Comparison of ENCODE assay signal across 1 cellular context in the genomic region with DNA sequence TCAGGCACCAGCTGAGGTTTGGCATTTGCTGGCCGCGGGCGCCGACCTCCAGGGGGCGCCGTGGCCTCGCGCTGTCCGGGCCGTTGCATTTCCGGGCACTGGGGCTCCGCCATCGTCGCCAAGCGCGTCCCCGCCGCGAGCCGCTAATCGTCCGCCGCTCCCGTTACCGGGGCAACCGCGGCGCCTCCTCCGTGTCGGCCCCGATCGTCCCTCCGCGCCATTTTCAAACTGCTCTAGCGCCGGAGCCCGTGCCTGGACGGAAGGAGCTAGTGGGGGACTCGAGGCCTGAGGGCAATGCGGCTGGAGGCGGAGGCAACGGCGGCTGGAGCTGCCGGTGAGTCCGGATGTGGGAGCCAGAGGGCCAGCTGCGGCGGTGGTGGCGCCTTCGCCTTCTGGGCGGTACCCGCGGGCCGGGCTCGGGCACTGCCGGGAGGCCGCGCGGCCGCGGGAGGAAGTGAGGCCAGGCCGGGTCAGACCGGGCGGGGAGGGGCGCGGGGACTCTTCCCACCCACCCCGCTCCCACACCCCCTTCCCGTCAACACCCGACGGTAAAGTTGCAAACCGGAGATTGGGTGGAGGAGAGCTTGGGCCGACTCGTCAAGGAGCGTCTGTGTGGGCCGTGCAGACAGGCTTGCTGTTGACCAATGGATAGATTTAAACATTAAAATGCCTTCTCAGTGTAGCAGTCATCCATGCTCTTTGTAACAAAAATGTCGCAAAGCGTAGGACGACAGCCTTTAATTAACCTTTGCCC.
A peak's percentile ranks its signal among the peaks of the same experiment; 100 is the strongest.
TF ChIP-seq lines count a peak whose summit lies in the region.

A gene with protein sequence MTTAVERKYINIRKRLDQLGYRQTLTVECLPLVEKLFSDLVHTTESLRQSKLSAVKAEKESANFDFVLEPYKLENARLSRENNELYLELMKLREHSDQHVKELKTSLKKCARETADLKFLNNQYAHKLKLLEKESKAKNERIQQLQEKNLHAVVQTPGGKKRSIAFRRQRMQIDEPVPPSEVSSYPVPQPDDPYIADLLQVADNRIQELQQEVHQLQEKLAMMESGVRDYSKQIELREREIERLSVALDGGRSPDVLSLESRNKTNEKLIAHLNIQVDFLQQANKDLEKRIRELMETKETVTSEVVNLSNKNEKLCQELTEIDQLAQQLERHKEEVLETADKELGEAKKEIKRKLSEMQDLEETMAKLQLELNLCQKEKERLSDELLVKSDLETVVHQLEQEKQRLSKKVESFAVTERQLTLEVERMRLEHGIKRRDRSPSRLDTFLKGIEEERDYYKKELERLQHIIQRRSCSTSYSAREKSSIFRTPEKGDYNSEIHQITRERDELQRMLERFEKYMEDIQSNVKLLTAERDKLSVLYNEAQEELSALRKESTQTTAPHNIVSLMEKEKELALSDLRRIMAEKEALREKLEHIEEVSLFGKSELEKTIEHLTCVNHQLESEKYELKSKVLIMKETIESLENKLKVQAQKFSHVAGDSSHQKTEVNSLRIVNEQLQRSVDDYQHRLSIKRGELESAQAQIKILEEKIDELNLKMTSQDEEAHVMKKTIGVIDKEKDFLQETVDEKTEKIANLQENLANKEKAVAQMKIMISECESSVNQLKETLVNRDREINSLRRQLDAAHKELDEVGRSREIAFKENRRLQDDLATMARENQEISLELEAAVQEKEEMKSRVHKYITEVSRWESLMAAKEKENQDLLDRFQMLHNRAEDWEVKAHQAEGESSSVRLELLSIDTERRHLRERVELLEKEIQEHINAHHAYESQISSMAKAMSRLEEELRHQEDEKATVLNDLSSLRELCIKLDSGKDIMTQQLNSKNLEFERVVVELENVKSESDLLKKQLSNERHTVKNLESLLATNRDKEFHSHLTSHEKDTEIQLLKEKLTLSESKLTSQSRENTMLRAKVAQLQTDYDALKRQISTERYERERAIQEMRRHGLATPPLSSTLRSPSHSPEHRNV (plus strand): TSS at position 220 of the 754 bp plus-strand sequence. CDS start 3,186 bp downstream, outside the sequence.

TF ChIP-seq in HepG2, 621 proteins besides CTCF, POLR2A, EP300 and RAD21 (continued from another document and continues in another):
- TF ChIP-seq, protein P1, sequence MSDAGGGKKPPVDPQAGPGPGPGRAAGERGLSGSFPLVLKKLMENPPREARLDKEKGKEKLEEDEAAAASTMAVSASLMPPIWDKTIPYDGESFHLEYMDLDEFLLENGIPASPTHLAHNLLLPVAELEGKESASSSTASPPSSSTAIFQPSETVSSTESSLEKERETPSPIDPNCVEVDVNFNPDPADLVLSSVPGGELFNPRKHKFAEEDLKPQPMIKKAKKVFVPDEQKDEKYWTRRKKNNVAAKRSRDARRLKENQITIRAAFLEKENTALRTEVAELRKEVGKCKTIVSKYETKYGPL (CRISPR knock-in tag; IDR thresholded peaks at IDR 0.05): 0 out of 2 replicates have a peak, but pooled peaks have one; percentile 45
- TF ChIP-seq MAFG (CRISPR knock-in tag; IDR thresholded peaks at IDR 0.05): no peak
- TF ChIP-seq ZNF24 (IDR thresholded peaks at IDR 0.05): no peak
- TF ChIP-seq PTBP1 (IDR thresholded peaks at IDR 0.05; ENCODE audit: low read depth, low read length, poor library complexity, severe bottlenecking): no peak
- no peak for TF ChIP-seq HMG20A (CRISPR knock-in tag; IDR thresholded peaks at IDR 0.05; ENCODE audit: borderline replicate concordance)
- TF ChIP-seq CEBPB (IDR thresholded peaks at IDR 0.05; ENCODE audit: borderline replicate concordance, low read depth, low read length): no peak
- TF ChIP-seq, protein P2, sequence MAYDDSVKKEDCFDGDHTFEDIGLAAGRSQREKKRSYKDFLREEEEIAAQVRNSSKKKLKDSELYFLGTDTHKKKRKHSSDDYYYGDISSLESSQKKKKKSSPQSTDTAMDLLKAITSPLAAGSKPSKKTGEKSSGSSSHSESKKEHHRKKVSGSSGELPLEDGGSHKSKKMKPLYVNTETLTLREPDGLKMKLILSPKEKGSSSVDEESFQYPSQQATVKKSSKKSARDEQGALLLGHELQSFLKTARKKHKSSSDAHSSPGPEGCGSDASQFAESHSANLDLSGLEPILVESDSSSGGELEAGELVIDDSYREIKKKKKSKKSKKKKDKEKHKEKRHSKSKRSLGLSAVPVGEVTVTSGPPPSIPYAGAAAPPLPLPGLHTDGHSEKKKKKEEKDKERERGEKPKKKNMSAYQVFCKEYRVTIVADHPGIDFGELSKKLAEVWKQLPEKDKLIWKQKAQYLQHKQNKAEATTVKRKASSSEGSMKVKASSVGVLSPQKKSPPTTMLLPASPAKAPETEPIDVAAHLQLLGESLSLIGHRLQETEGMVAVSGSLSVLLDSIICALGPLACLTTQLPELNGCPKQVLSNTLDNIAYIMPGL (CRISPR knock-in tag; IDR thresholded peaks at IDR 0.05; ENCODE audit: borderline replicate concordance in 1 of 2, low read depth in 1 of 2): peak; percentile 94 to 97
- TF ChIP-seq ZFP62 (CRISPR knock-in tag; IDR thresholded peaks at IDR 0.05): no peak
- no peak for TF ChIP-seq RFX5 (IDR thresholded peaks at IDR 0.05; ENCODE audit: low read depth, low read length)
- TF ChIP-seq SIN3B (IDR thresholded peaks at IDR 0.05; ENCODE audit: low read length): peak; percentile 96
- TF ChIP-seq ZNF274 (CRISPR knock-in tag; IDR thresholded peaks at IDR 0.05): peak; percentile 88
- TF ChIP-seq, protein P3, sequence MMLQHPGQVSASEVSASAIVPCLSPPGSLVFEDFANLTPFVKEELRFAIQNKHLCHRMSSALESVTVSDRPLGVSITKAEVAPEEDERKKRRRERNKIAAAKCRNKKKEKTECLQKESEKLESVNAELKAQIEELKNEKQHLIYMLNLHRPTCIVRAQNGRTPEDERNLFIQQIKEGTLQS (CRISPR knock-in tag; IDR thresholded peaks at IDR 0.05): 0 out of 2 replicates have a peak, but pooled peaks have one; percentile 52
- TF ChIP-seq ZNF136 (CRISPR knock-in tag; IDR thresholded peaks at IDR 0.05; ENCODE audit: low read depth): 0 out of 2 replicates have a peak, but pooled peaks have one; percentile 68
- TF ChIP-seq KDM5B (CRISPR knock-in tag; IDR thresholded peaks at IDR 0.05; ENCODE audit: borderline replicate concordance): peak; percentile 96
- TF ChIP-seq PLRG1 (conservative IDR thresholded peaks at IDR 0.05): no peak
- TF ChIP-seq NR3C1 (CRISPR knock-in tag; IDR thresholded peaks at IDR 0.05): no peak
- peak; percentile 95 for TF ChIP-seq HOXA3 (CRISPR knock-in tag; IDR thresholded peaks at IDR 0.05)
- TF ChIP-seq ZNF30 (CRISPR knock-in tag; IDR thresholded peaks at IDR 0.05): no peak
- TF ChIP-seq, protein P4, sequence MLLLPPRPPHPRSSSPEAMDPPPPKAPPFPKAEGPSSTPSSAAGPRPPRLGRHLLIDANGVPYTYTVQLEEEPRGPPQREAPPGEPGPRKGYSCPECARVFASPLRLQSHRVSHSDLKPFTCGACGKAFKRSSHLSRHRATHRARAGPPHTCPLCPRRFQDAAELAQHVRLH (CRISPR knock-in tag; IDR thresholded peaks at IDR 0.05; ENCODE audit: borderline replicate concordance, low read depth): peak; percentile 63; the same call in 1 of the 2 replicates
- no peak for TF ChIP-seq FOXA1 (IDR thresholded peaks at IDR 0.05)
- no peak; the same call in 1 of the 2 replicates for TF ChIP-seq FOXA1 (CRISPR knock-in tag; IDR thresholded peaks at IDR 0.05)
- peak; percentile 93 for TF ChIP-seq GABPB1 (CRISPR knock-in tag; IDR thresholded peaks at IDR 0.05)
- no peak; the same call in 1 of the 2 replicates for TF ChIP-seq ZNF138 (CRISPR knock-in tag; IDR thresholded peaks at IDR 0.05; ENCODE audit: low read depth)
- TF ChIP-seq ZSCAN20 (CRISPR knock-in tag; IDR thresholded peaks at IDR 0.05; ENCODE audit: borderline replicate concordance): 0 out of 2 replicates have a peak, but pooled peaks have one; percentile 48
- peak; percentile 88; the same call in 1 of the 2 replicates for TF ChIP-seq ERF (CRISPR knock-in tag; IDR thresholded peaks at IDR 0.05)
- no peak for TF ChIP-seq CBX1 (IDR thresholded peaks at IDR 0.05; ENCODE audit: low read depth)
- TF ChIP-seq, protein P5, sequence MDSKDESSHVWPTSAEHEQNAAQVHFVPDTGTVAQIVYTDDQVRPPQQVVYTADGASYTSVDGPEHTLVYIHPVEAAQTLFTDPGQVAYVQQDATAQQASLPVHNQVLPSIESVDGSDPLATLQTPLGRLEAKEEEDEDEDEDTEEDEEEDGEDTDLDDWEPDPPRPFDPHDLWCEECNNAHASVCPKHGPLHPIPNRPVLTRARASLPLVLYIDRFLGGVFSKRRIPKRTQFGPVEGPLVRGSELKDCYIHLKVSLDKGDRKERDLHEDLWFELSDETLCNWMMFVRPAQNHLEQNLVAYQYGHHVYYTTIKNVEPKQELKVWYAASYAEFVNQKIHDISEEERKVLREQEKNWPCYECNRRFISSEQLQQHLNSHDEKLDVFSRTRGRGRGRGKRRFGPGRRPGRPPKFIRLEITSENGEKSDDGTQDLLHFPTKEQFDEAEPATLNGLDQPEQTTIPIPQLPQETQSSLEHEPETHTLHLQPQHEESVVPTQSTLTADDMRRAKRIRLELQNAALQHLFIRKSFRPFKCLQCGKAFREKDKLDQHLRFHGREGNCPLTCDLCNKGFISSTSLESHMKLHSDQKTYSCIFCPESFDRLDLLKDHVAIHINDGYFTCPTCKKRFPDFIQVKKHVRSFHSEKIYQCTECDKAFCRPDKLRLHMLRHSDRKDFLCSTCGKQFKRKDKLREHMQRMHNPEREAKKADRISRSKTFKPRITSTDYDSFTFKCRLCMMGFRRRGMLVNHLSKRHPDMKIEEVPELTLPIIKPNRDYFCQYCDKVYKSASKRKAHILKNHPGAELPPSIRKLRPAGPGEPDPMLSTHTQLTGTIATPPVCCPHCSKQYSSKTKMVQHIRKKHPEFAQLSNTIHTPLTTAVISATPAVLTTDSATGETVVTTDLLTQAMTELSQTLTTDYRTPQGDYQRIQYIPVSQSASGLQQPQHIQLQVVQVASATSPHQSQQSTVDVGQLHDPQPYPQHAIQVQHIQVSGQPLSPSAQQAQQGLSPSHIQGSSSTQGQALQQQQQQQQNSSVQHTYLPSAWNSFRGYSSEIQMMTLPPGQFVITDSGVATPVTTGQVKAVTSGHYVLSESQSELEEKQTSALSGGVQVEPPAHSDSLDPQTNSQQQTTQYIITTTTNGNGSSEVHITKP (CRISPR knock-in tag; IDR thresholded peaks at IDR 0.05; ENCODE audit: low read depth): no peak
- no peak; the same call in 1 of the 2 replicates for TF ChIP-seq JUN (CRISPR knock-in tag; IDR thresholded peaks at IDR 0.05)
- TF ChIP-seq, protein P6, sequence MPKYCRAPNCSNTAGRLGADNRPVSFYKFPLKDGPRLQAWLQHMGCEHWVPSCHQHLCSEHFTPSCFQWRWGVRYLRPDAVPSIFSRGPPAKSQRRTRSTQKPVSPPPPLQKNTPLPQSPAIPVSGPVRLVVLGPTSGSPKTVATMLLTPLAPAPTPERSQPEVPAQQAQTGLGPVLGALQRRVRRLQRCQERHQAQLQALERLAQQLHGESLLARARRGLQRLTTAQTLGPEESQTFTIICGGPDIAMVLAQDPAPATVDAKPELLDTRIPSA (CRISPR knock-in tag; IDR thresholded peaks at IDR 0.05; ENCODE audit: borderline replicate concordance): no peak; the same call in 1 of the 2 replicates
- peak; percentile 44 for TF ChIP-seq POLR2AphosphoS5 (IDR thresholded peaks at IDR 0.05; ENCODE audit: low read depth, low read length)
- TF ChIP-seq ELF4 (CRISPR knock-in tag; IDR thresholded peaks at IDR 0.05; ENCODE audit: borderline replicate concordance): peak; percentile 70; the same call in 1 of the 2 replicates
- TF ChIP-seq NCOR1 (IDR thresholded peaks at IDR 0.05; ENCODE audit: borderline replicate concordance, low read length): no peak
- no peak for TF ChIP-seq ZNF709 (CRISPR knock-in tag; IDR thresholded peaks at IDR 0.05)
- peak; percentile 95 for TF ChIP-seq STAG1 (CRISPR knock-in tag; IDR thresholded peaks at IDR 0.05)
- TF ChIP-seq KLF9 (CRISPR knock-in tag; IDR thresholded peaks at IDR 0.05; ENCODE audit: low read depth): no peak
- TF ChIP-seq FIP1L1 (IDR thresholded peaks at IDR 0.05; ENCODE audit: borderline replicate concordance, insufficient read depth, low read depth, low read length): no peak
- TF ChIP-seq, protein P7, sequence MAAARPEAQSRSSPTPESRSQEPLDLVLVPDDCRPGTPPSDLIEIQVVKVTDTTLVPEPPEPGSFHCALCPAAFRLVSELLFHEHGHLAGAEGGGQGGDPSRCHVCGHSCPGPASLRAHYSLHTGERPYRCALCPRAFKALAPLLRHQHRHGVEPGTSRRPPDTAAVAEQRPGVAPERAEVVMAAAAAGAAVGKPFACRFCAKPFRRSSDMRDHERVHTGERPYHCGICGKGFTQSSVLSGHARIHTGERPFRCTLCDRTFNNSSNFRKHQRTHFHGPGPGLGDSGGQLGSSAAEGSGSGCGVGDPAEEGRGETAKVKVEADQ (CRISPR knock-in tag; IDR thresholded peaks at IDR 0.05; ENCODE audit: borderline replicate concordance): peak; percentile 88; the same call in 1 of the 2 replicates
- TF ChIP-seq, protein P8, sequence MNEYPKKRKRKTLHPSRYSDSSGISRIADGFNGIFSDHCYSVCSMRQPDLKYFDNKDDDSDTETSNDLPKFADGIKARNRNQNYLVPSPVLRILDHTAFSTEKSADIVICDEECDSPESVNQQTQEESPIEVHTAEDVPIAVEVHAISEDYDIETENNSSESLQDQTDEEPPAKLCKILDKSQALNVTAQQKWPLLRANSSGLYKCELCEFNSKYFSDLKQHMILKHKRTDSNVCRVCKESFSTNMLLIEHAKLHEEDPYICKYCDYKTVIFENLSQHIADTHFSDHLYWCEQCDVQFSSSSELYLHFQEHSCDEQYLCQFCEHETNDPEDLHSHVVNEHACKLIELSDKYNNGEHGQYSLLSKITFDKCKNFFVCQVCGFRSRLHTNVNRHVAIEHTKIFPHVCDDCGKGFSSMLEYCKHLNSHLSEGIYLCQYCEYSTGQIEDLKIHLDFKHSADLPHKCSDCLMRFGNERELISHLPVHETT (CRISPR knock-in tag; conservative IDR thresholded peaks at IDR 0.05): peak; percentile 98
- TF ChIP-seq, protein P9, sequence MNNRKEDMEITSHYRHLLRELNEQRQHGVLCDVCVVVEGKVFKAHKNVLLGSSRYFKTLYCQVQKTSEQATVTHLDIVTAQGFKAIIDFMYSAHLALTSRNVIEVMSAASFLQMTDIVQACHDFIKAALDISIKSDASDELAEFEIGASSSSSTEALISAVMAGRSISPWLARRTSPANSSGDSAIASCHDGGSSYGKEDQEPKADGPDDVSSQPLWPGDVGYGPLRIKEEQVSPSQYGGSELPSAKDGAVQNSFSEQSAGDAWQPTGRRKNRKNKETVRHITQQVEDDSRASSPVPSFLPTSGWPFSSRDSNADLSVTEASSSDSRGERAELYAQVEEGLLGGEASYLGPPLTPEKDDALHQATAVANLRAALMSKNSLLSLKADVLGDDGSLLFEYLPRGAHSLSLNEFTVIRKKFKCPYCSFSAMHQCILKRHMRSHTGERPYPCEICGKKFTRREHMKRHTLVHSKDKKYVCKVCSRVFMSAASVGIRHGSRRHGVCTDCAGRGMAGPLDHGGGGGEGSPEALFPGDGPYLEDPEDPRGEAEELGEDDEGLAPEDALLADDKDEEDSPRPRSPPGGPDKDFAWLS (CRISPR knock-in tag; IDR thresholded peaks at IDR 0.05; ENCODE audit: borderline replicate concordance): no peak
- TF ChIP-seq ZMYM4 (CRISPR knock-in tag; IDR thresholded peaks at IDR 0.05): peak; percentile 93
- TF ChIP-seq, protein P10, sequence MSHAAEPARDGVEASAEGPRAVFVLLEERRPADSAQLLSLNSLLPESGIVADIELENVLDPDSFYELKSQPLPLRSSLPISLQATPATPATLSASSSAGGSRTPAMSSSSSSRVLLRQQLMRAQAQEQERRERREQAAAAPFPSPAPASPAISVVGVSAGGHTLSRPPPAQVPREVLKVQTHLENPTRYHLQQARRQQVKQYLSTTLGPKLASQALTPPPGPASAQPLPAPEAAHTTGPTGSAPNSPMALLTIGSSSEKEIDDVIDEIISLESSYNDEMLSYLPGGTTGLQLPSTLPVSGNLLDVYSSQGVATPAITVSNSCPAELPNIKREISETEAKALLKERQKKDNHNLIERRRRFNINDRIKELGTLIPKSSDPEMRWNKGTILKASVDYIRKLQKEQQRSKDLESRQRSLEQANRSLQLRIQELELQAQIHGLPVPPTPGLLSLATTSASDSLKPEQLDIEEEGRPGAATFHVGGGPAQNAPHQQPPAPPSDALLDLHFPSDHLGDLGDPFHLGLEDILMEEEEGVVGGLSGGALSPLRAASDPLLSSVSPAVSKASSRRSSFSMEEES (CRISPR knock-in tag; IDR thresholded peaks at IDR 0.05): 0 out of 2 replicates have a peak, but pooled peaks have one; percentile 10
